ENCODE assay signal across 19 cellular contexts in genomic region chr9:4170231-4170630, GRCh38.
DNase-seq lines count a peak whose midpoint lies in the region; ATAC-seq, FAIRE-seq and TF ChIP-seq lines count a peak whose summit lies in the region.
"Had no signal": no experiment of that assay in that cellular context is flagged by ENCODE, and none has a peak within 500 bp of the region (broad histone marks: within the 10 kb centered on the region; RNA-seq: fewer than 3 reads in every experiment).

No MANE protein-coding gene starts in this region.

- peak; percentile 25 for ATAC-seq in foreskin keratinocyte
- ATAC-seq: K562, PC-3 had no signal

- H3K27ac ChIP-seq in breast epithelium (no peak overlapping the region), foreskin keratinocyte (no peak overlapping the region)
- H3K27ac ChIP-seq: 22Rv1, BLaER1, SJSA1 had no signal

- CTCF ChIA-PET in MCF 10A (lab: Yijun Ruan, JAX): no interaction called here

- intact Hi-C loops in MCF 10A (cut with micrococcal nuclease): no loop called here
- intact Hi-C loops in breast epithelium (cut with DNase I; ENCODE audit: low total_unique reads): loop anchor here (10.0 kb wide), 1 partner anchor 845 kb away; no protein-coding TSS in a partner anchor

- H3K4me3 ChIP-seq in breast epithelium: no peak overlapping the region
- no peak overlapping the region for H3K4me3 ChIP-seq in BE2C (ENCODE audit: low read depth, low read length)
- H3K4me3 ChIP-seq: BLaER1, K562, SJSA1 had no signal

- POLR2A ChIA-PET in MCF 10A (lab: Yijun Ruan, JAX): no interaction called here

- BruUV-seq in MCF 10A (replicated peaks; lab: Mats Ljungman, UMichigan): no TSS peak

- no peaks in the 10 kb centered on the region for H3K36me3 Mint-ChIP-seq in MCF 10A (ENCODE audit: insufficient read depth, unreplicated experiment)
- H3K36me3 Mint-ChIP-seq: CD8-positive, alpha-beta memory T cell had no signal

- H3K9me3 Mint-ChIP-seq in MCF 10A (ENCODE audit: unreplicated experiment): no peaks in the 10 kb centered on the region

- TF ChIP-seq POLR2A in breast epithelium (IDR thresholded peaks at IDR 0.05): no peak

- no peak overlapping the region for H3K4me3 Mint-ChIP-seq in MCF 10A (ENCODE audit: unreplicated experiment)
- H3K4me3 Mint-ChIP-seq: CD8-positive, alpha-beta memory T cell had no signal

- no peak for FAIRE-seq in D721Med (lab: Jason Lieb, UNC)
- FAIRE-seq: K562 had no signal

- H3K27me3 Mint-ChIP-seq in MCF 10A (ENCODE audit: insufficient read depth, unreplicated experiment): no peaks in the 10 kb centered on the region
- H3K27me3 Mint-ChIP-seq: CD8-positive, alpha-beta memory T cell had no signal

- H3K4me1 ChIP-seq in breast epithelium: no peaks in the 10 kb centered on the region
- H3K4me1 ChIP-seq in foreskin keratinocyte: no peaks in the 10 kb centered on the region
- H3K4me1 ChIP-seq in BE2C: no peaks in the 10 kb centered on the region
- H3K4me1 ChIP-seq: SJSA1 had no signal

- DNase-seq in MCF 10A (ENCODE audit: unreplicated experiment): peak; percentile 36
- DNase-seq in breast epithelium (ENCODE audit: low spot score in 2 of 2): no peak
- peak; percentile 39 for DNase-seq in astrocyte of the hippocampus (ENCODE audit: low read depth, low spot score)
- peak in 1 of 2 donors; percentile 3 for DNase-seq in foreskin keratinocyte
- no peak for DNase-seq in globus pallidus (ENCODE audit: low spot score)
- no peak for DNase-seq in D721Med (ENCODE audit: insufficient read length, low spot score)
- DNase-seq in BE2C: no peak
- no peak for DNase-seq in NCI-H526 treated with DMSO at 0.1 percent for 48 hours (lab: John Stamatoyannopoulos, UW)
- DNase-seq: CD8-positive, alpha-beta memory T cell; DND-41; MV-4-11; NCI-H1417; NCI-H1930; NK-92 treated with Interleukin-12 subunit alpha and Interleukin-12 subunit beta, amount 100 ng/mL, for 24 hours; PC-3 had no signal

- no peaks in the 10 kb centered on the region for H3K27me3 ChIP-seq in breast epithelium
- no peaks in the 10 kb centered on the region for H3K27me3 ChIP-seq in foreskin keratinocyte
- no peaks in the 10 kb centered on the region for H3K27me3 ChIP-seq in BE2C
- H3K27me3 ChIP-seq: BLaER1, SJSA1 had no signal

- H3K9me3 ChIP-seq in breast epithelium: no peaks in the 10 kb centered on the region
- H3K9me3 ChIP-seq in BE2C: no peaks in the 10 kb centered on the region
- H3K9me3 ChIP-seq: BLaER1, SJSA1 had no signal

- TF ChIP-seq CTCF in MCF 10A (IDR thresholded peaks at IDR 0.05; ENCODE audit: unreplicated experiment): no peak
- no peak for TF ChIP-seq CTCF in breast epithelium (IDR thresholded peaks at IDR 0.05)
- TF ChIP-seq CTCF in foreskin keratinocyte (conservative IDR thresholded peaks at IDR 0.05): no peak
- no peak for TF ChIP-seq CTCF in D721Med (IDR thresholded peaks at IDR 0.05; ENCODE audit: insufficient read depth, missing control alignments)
- TF ChIP-seq CTCF in BE2C (IDR thresholded peaks at IDR 0.05; ENCODE audit: low read depth, low read length): no peak

- H3K27ac Mint-ChIP-seq in MCF 10A (ENCODE audit: low read depth, unreplicated experiment): no peak overlapping the region
- H3K27ac Mint-ChIP-seq: CD8-positive, alpha-beta memory T cell had no signal

- H3K4me1 Mint-ChIP-seq in MCF 10A (ENCODE audit: insufficient read depth, unreplicated experiment): peaks cover 9% of the 10 kb centered on the region
- H3K4me1 Mint-ChIP-seq: CD8-positive, alpha-beta memory T cell had no signal

- H3K36me3 ChIP-seq in breast epithelium: no peaks in the 10 kb centered on the region
- H3K36me3 ChIP-seq in BE2C: no peaks in the 10 kb centered on the region
- H3K36me3 ChIP-seq: BLaER1, SJSA1 had no signal

Comparison
In these comparisons a context has a peak if more than half of its experiments do, and no peak if none do; other contexts are left out.
1. DNase-seq: peak in MCF 10A (single experiment) and astrocyte of the hippocampus (single experiment); none in breast epithelium (0 of 2), globus pallidus (single experiment), D721Med (single experiment), BE2C (single experiment) and NCI-H526 treated with DMSO at 0.1 percent for 48 hours (single experiment).